ENCODE assay signal across 28 cellular contexts in genomic region chr2:239750045-239750835, GRCh38.
"Had no signal": no experiment of that assay in that cellular context is flagged by ENCODE, and none has a peak within 500 bp of the region (broad histone marks: within the 10 kb centered on the region; RNA-seq: fewer than 3 reads in every experiment).

No MANE protein-coding gene starts in this region.

- H3K27me3 ChIP-seq: colonic mucosa, ovary, right lobe of liver, transverse colon, upper lobe of right lung, uterus had no signal

- H3K9me3 Mint-ChIP-seq: effector memory CD8-positive, alpha-beta T cell; immature natural killer cell; nephron progenitor cell; stimulated activated naive CD8-positive, alpha-beta T cell treated with anti-CD3 and anti-CD28 coated beads, Interleukin-15, amount 100 ng/mL, for 72 hours had no signal

- H3K4me3 ChIP-seq: colonic mucosa, esophagus squamous epithelium, lower lobe of right lung, ovary, psoas muscle, right lobe of liver, suprapubic skin, transverse colon, upper lobe of right lung, uterus had no signal

- H3K4me1 ChIP-seq: colonic mucosa, psoas muscle, right lobe of liver had no signal

- H3K36me3 ChIP-seq: colonic mucosa, esophagus squamous epithelium, lower lobe of right lung, ovary, right lobe of liver, suprapubic skin, transverse colon, upper lobe of right lung, uterus had no signal

- H3K27ac ChIP-seq: colonic mucosa, esophagus squamous epithelium, lower lobe of right lung, ovary, psoas muscle, right lobe of liver, suprapubic skin, transverse colon, upper lobe of right lung, uterus had no signal

- H3K9me3 ChIP-seq: colonic mucosa, esophagus squamous epithelium, lower lobe of right lung, ovary, psoas muscle, right lobe of liver, suprapubic skin, transverse colon, upper lobe of right lung, uterus had no signal

- H3K36me3 Mint-ChIP-seq: immature natural killer cell; naive thymus-derived CD8-positive, alpha-beta T cell had no signal

- DNase-seq: colonic mucosa; dermis blood vessel endothelial cell; effector memory CD8-positive, alpha-beta T cell; erythroblast; esophagus squamous epithelium; foreskin melanocyte; glutamatergic neuron; hypothalamus; immature natural killer cell; islet precursor cell; left ventricle myocardium superior; lower lobe of right lung; naive thymus-derived CD8-positive, alpha-beta T cell; nephron progenitor cell; occipital lobe; ovary; psoas muscle; small intestine; stimulated activated CD4-positive, alpha-beta T cell treated with anti-CD3 and anti-CD28 coated beads, Interleukin-15, amount 100 ng/mL, for 24 hours; stimulated activated CD4-positive, alpha-beta T cell treated with anti-CD3 and anti-CD28 coated beads, Interleukin-2, amount 100 ng/mL, for 48 hours; stimulated activated naive CD4-positive, alpha-beta T cell; stimulated activated naive CD8-positive, alpha-beta T cell treated with anti-CD3 and anti-CD28 coated beads, Interleukin-15, amount 100 ng/mL, for 72 hours; transverse colon; upper lobe of right lung; uterus had no signal

- H3K4me3 Mint-ChIP-seq: effector memory CD8-positive, alpha-beta T cell; immature natural killer cell; nephron progenitor cell had no signal

- H3K27me3 Mint-ChIP-seq: naive thymus-derived CD8-positive, alpha-beta T cell; stimulated activated naive CD8-positive, alpha-beta T cell treated with anti-CD3 and anti-CD28 coated beads, Interleukin-15, amount 100 ng/mL, for 72 hours had no signal

- FAIRE-seq: endometrium, small intestine had no signal

- H3K27ac Mint-ChIP-seq: effector memory CD8-positive, alpha-beta T cell; immature natural killer cell; nephron progenitor cell had no signal

- ATAC-seq: effector memory CD8-positive, alpha-beta T cell; left ventricle myocardium superior; lower lobe of right lung; naive thymus-derived CD8-positive, alpha-beta T cell; psoas muscle; upper lobe of right lung had no signal
